8 cellular contexts compared by ENCODE assay signal in genomic region chr4:52588097-52588496, GRCh38.
DNase-seq lines count a peak whose midpoint lies in the region; ATAC-seq and TF ChIP-seq lines count a peak whose summit lies in the region.

No MANE protein-coding gene starts in this region.

- H3K4me3 Mint-ChIP-seq in CD8-positive, alpha-beta memory T cell = peak overlapping the region in 1 of 7 donors; percentile 42
- no peak overlapping the region for H3K4me3 Mint-ChIP-seq in neural crest cell

- no peak overlapping the region for H3K27ac ChIP-seq in CD8-positive, alpha-beta memory T cell (ENCODE audit: low read depth, low read length)
- no peak overlapping the region for H3K27ac ChIP-seq in Panc1 (ENCODE audit: low read length)

- peak overlapping the region; percentile 25 to 93 (median 76) for H3K27ac Mint-ChIP-seq in CD8-positive, alpha-beta memory T cell
- H3K27ac Mint-ChIP-seq in neural crest cell (ENCODE audit: unreplicated experiment) = no peak overlapping the region

- no TSS peak for BruUV-seq in Panc1 (replicated peaks; lab: Mats Ljungman, UMichigan)

- peaks cover 0 to 6% of the 10 kb centered on the region in 2 donors for H3K27me3 Mint-ChIP-seq in CD8-positive, alpha-beta memory T cell
- H3K27me3 Mint-ChIP-seq in neural crest cell (ENCODE audit: low read depth) = no peaks in the 10 kb centered on the region

- intact Hi-C loops in Panc1 (cut with micrococcal nuclease; ENCODE audit: unreplicated experiment) = no loop called here

- no peaks in the 10 kb centered on the region for H3K27me3 ChIP-seq in CD8-positive, alpha-beta memory T cell (ENCODE audit: insufficient read depth, low read length, poor library complexity, severe bottlenecking)
- no peaks in the 10 kb centered on the region for H3K27me3 ChIP-seq in Panc1 (ENCODE audit: control insufficient read depth, insufficient read depth, low read length)

- peaks cover 3 to 6% (median 5%) of the 10 kb centered on the region in 3 donors for H3K36me3 Mint-ChIP-seq in CD8-positive, alpha-beta memory T cell
- peaks cover 3% of the 10 kb centered on the region for H3K36me3 Mint-ChIP-seq in neural crest cell (ENCODE audit: low read depth)

- H3K4me1 Mint-ChIP-seq in CD8-positive, alpha-beta memory T cell = peaks cover 13 to 37% (median 27%) of the 10 kb centered on the region in 3 donors
- H3K4me1 Mint-ChIP-seq in neural crest cell = no peaks in the 10 kb centered on the region

- 0 out of 2 replicates have a peak, but pooled peaks have one; percentile 62 for ATAC-seq in Panc1

- in situ Hi-C loops in Panc1 (cut with HindIII; ENCODE audit: low pct_unique_long_range_greater_than_20kb, low sequenced_read_pairs) = no loop called here

- peaks cover 5% of the 10 kb centered on the region for H3K4me1 ChIP-seq in CD8-positive, alpha-beta memory T cell (ENCODE audit: insufficient read depth, low read length)
- no peaks in the 10 kb centered on the region for H3K4me1 ChIP-seq in Panc1 (ENCODE audit: control insufficient read depth, insufficient read depth, low read length)

- CTCF ChIA-PET in CD8-positive, alpha-beta memory T cell (lab: Charles Lee) = interaction anchor here (0.9 to 1.2 kb wide), 6 partner anchors 12 to 394 kb away, joined by 3 to 4 read pairs (median 3); no protein-coding TSS in a partner anchor
- CTCF ChIA-PET in Panc1 (lab: Charles Lee) = interaction anchor here (0.5 to 0.7 kb wide), 3 partner anchors 76 to 161 kb away, joined by 3 to 5 read pairs (median 5); no protein-coding TSS in a partner anchor

- no peak for DNase-seq in CD8-positive, alpha-beta memory T cell
- DNase-seq in GM19240 (ENCODE audit: insufficient read length, low spot score) = peak; percentile 8
- peak; percentile 10 for DNase-seq in Panc1 (ENCODE audit: low read depth, low spot score)
- no peak for DNase-seq in epithelial cell of proximal tubule (ENCODE audit: low read depth)
- peak; percentile 12 for DNase-seq in neural crest cell (ENCODE audit: low read depth, low spot score)
- no peak for DNase-seq in NCI-H2171 treated with DMSO at 0.1 percent for 48 hours (lab: John Stamatoyannopoulos, UW)
- no peak for DNase-seq in AML-193 (lab: John Stamatoyannopoulos, UW)
- no peak for DNase-seq in NCI-H226

- no peaks in the 10 kb centered on the region for H3K36me3 ChIP-seq in CD8-positive, alpha-beta memory T cell (ENCODE audit: insufficient read depth, low read length)
- H3K36me3 ChIP-seq in Panc1 (ENCODE audit: control insufficient read depth, insufficient read depth, low read length) = no peaks in the 10 kb centered on the region

- POLR2A ChIA-PET in CD8-positive, alpha-beta memory T cell (lab: Charles Lee) = no interaction called here
- POLR2A ChIA-PET in Panc1 (lab: Charles Lee) = interaction anchor here (0.7 kb wide), 1 partner anchor 9 kb away, joined by 4 read pairs; no protein-coding TSS in a partner anchor

- no peak overlapping the region for H3K4me3 ChIP-seq in CD8-positive, alpha-beta memory T cell (ENCODE audit: low read length)
- H3K4me3 ChIP-seq in Panc1 (ENCODE audit: low read depth in 2 of 2, low read length in 2 of 2) (no peak overlapping the region), epithelial cell of proximal tubule (ENCODE audit: low read depth, low read length) (no peak overlapping the region)

- no peaks in the 10 kb centered on the region for H3K9me3 ChIP-seq in CD8-positive, alpha-beta memory T cell (ENCODE audit: low read length)
- H3K9me3 ChIP-seq in Panc1 (ENCODE audit: control insufficient read depth, insufficient read depth, low read depth, low read length) = no peaks in the 10 kb centered on the region

- peak; percentile 67 for TF ChIP-seq CTCF in Panc1 (IDR thresholded peaks at IDR 0.05)
- peak; percentile 53 for TF ChIP-seq CTCF in epithelial cell of proximal tubule (conservative IDR thresholded peaks at IDR 0.05; ENCODE audit: low read depth, low read length)
- peak; percentile 51 for TF ChIP-seq CTCF in neural crest cell (conservative IDR thresholded peaks at IDR 0.05)

- no peaks in the 10 kb centered on the region for H3K9me3 Mint-ChIP-seq in CD8-positive, alpha-beta memory T cell
- H3K9me3 Mint-ChIP-seq in neural crest cell = no peaks in the 10 kb centered on the region

Comparison
In these comparisons a context has a peak if more than half of its experiments do, and no peak if none do; other contexts are left out.
1. DNase-seq: peak in GM19240 (single experiment), Panc1 (single experiment) and neural crest cell (single experiment); none in CD8-positive, alpha-beta memory T cell (0 of 5), epithelial cell of proximal tubule (single experiment), NCI-H2171 treated with DMSO at 0.1 percent for 48 hours (single experiment), AML-193 (0 of 2) and NCI-H226 (single experiment).
2. Peak in every context shown above with its lines, with median percentiles within 50 percentile points of each other: CTCF ChIP-seq.